In genomic region chr1:28194326-28195035, GRCh38 we compare ENCODE assay signal across 21 cellular contexts. TPM values are rescaled to one million over a fixed set of nuclear protein-coding genes. Genes with fewer than 3 reads are reported as not detected.
DNase-seq lines count a peak whose midpoint lies in the region; ATAC-seq, FAIRE-seq and TF ChIP-seq lines count a peak whose summit lies in the region.
"Had no signal": no experiment of that assay in that cellular context is flagged by ENCODE, and none has a peak within 500 bp of the region (broad histone marks: within the 10 kb centered on the region; RNA-seq: fewer than 3 reads in every experiment).

No MANE protein-coding gene starts in this region.

- POLR2A ChIA-PET in activated naive CD8-positive, alpha-beta T cell treated with anti-CD3 and anti-CD28 coated beads, Interleukin-2, amount 10 ng/mL, durations not matched to agents 7 days and 5 days (lab: Charles Lee) = interaction anchor here (0.8 to 1.1 kb wide), 2 partner anchors 103 to 106 kb away, joined by 3 read pairs; partner anchors contain the start of gene EYA3

- no peak for TF ChIP-seq CTCF in foreskin fibroblast (IDR thresholded peaks at IDR 0.05; ENCODE audit: low read depth, low read length)

- H2AK5ac ChIP-seq in mesenchymal stem cell (ENCODE audit: low read length, severe bottlenecking) = no peak overlapping the region

- no peak for TF ChIP-seq POLR2A in GM12891 (IDR thresholded peaks at IDR 0.05; ENCODE audit: low read depth, low read length)

- no peak overlapping the region for H3K4ac ChIP-seq in mesenchymal stem cell (ENCODE audit: low read depth in 1 of 2, low read length in 2 of 2)

- WGBS in mesenchymal stem cell = 95% methylated on average over 8 of the region's 8 CpGs

- no peak overlapping the region for H3K4me2 ChIP-seq in mesenchymal stem cell (ENCODE audit: low read length, poor library complexity, severe bottlenecking)

- H3K18ac ChIP-seq in mesenchymal stem cell (ENCODE audit: low read depth in 1 of 2, low read length in 2 of 2) = no peak overlapping the region

- peaks cover 17% of the 10 kb centered on the region for H3K4me1 ChIP-seq in mesenchymal stem cell (ENCODE audit: control insufficient read depth, insufficient read depth, low read depth, low read length)

- DNase-seq in activated naive CD8-positive, alpha-beta T cell treated with anti-CD3 and anti-CD28 coated beads, Interleukin-2, amount 10 ng/mL, durations not matched to agents 7 days and 5 days = peak; percentile 21
- DNase-seq in activated naive CD8-positive, alpha-beta T cell treated with anti-CD3 and anti-CD28 coated beads for 36 hours = no peak
- DNase-seq in effector memory CD8-positive, alpha-beta T cell = no peak
- DNase-seq in mesenchymal stem cell (no peak), medulla oblongata (ENCODE audit: extremely low spot score) (no peak), GM12891 (ENCODE audit: insufficient read length, low spot score) (no peak), foreskin fibroblast (no peak)
- DNase-seq: ACHN; CD4-positive, alpha-beta memory T cell; DMS79 treated with DMSO at 0.1 percent for 48 hours; HCEC 1CT; IMR-90; Kasumi-1; NCI-H1436; NCI-H2029 treated with DMSO at 0.1 percent for 48 hours; NCI-H524; Peyer's patch; SIG-M5 had no signal

- no peak for ATAC-seq in activated naive CD8-positive, alpha-beta T cell treated with anti-CD3 and anti-CD28 coated beads, Interleukin-2, amount 10 ng/mL, durations not matched to agents 7 days and 5 days (ENCODE audit: low read depth)
- peak; percentile 1 for ATAC-seq in effector memory CD8-positive, alpha-beta T cell (replicated peaks)

- no peaks in the 10 kb centered on the region for H3K27me3 Mint-ChIP-seq in activated naive CD8-positive, alpha-beta T cell treated with anti-CD3 and anti-CD28 coated beads, Interleukin-2, amount 10 ng/mL, durations not matched to agents 7 days and 5 days
- H3K27me3 Mint-ChIP-seq in activated naive CD8-positive, alpha-beta T cell treated with anti-CD3 and anti-CD28 coated beads for 36 hours = peaks cover 4% of the 10 kb centered on the region
- no peaks in the 10 kb centered on the region for H3K27me3 Mint-ChIP-seq in effector memory CD8-positive, alpha-beta T cell
- H3K27me3 Mint-ChIP-seq: CD4-positive, alpha-beta memory T cell had no signal

- no peak overlapping the region for H3K27ac ChIP-seq in mesenchymal stem cell (ENCODE audit: low read length, poor library complexity, severe bottlenecking)
- H3K27ac ChIP-seq: Peyer's patch had no signal

- no peak overlapping the region for H2BK12ac ChIP-seq in mesenchymal stem cell (ENCODE audit: low read length in 2 of 2)

- H3K9ac ChIP-seq in mesenchymal stem cell (ENCODE audit: low read length) = no peak overlapping the region

- H3K9me3 ChIP-seq in mesenchymal stem cell (ENCODE audit: control insufficient read depth, low read length) = no peaks in the 10 kb centered on the region
- H3K9me3 ChIP-seq: Peyer's patch had no signal

- no peak overlapping the region for H2BK120ac ChIP-seq in mesenchymal stem cell (ENCODE audit: low read depth, low read length)

- H3K14ac ChIP-seq in mesenchymal stem cell (ENCODE audit: low read length in 2 of 2) = no peak overlapping the region

- H3K23ac ChIP-seq in mesenchymal stem cell (ENCODE audit: low read length in 2 of 2) = no peak overlapping the region

- FAIRE-seq in GM12891 (lab: Jason Lieb, UNC) = no peak
- FAIRE-seq: G401.6, GM12892, GM19239 had no signal

- H3K9me3 Mint-ChIP-seq in activated naive CD8-positive, alpha-beta T cell treated with anti-CD3 and anti-CD28 coated beads, Interleukin-2, amount 10 ng/mL, durations not matched to agents 7 days and 5 days = peaks cover 3% of the 10 kb centered on the region
- H3K9me3 Mint-ChIP-seq in activated naive CD8-positive, alpha-beta T cell treated with anti-CD3 and anti-CD28 coated beads for 36 hours = peaks cover 9% of the 10 kb centered on the region
- peaks cover 5% of the 10 kb centered on the region in 2 donors for H3K9me3 Mint-ChIP-seq in effector memory CD8-positive, alpha-beta T cell

- H2BK15ac ChIP-seq in mesenchymal stem cell (ENCODE audit: low read depth, poor library complexity, severe bottlenecking) = no peak overlapping the region

- H3K4me3 ChIP-seq in mesenchymal stem cell (ENCODE audit: insufficient read depth in 1 of 2, low read depth in 1 of 2, low read length in 2 of 2) (no peak overlapping the region), foreskin fibroblast (ENCODE audit: low read depth in 1 of 2, low read length in 2 of 2) (no peak overlapping the region)
- H3K4me3 ChIP-seq: Peyer's patch had no signal

- H2AFZ ChIP-seq in mesenchymal stem cell (ENCODE audit: low read depth, low read length) = no peak overlapping the region

- no peaks in the 10 kb centered on the region for H3K79me1 ChIP-seq in mesenchymal stem cell (replicated peaks; ENCODE audit: low read length, poor library complexity, severe bottlenecking)

- H2BK5ac ChIP-seq in mesenchymal stem cell (ENCODE audit: low read depth, low read length, poor library complexity, severe bottlenecking) = no peak overlapping the region

- H3K4me3 Mint-ChIP-seq in activated naive CD8-positive, alpha-beta T cell treated with anti-CD3 and anti-CD28 coated beads, Interleukin-2, amount 10 ng/mL, durations not matched to agents 7 days and 5 days = no peak overlapping the region
- H3K4me3 Mint-ChIP-seq in activated naive CD8-positive, alpha-beta T cell treated with anti-CD3 and anti-CD28 coated beads for 36 hours = no peak overlapping the region
- H3K4me3 Mint-ChIP-seq in effector memory CD8-positive, alpha-beta T cell = peak overlapping the region in 1 of 2 donors; percentile 33
- H3K4me3 Mint-ChIP-seq: CD4-positive, alpha-beta memory T cell had no signal

- H3K36me3 Mint-ChIP-seq in activated naive CD8-positive, alpha-beta T cell treated with anti-CD3 and anti-CD28 coated beads, Interleukin-2, amount 10 ng/mL, durations not matched to agents 7 days and 5 days = peaks cover 32% of the 10 kb centered on the region
- peaks cover 36% of the 10 kb centered on the region for H3K36me3 Mint-ChIP-seq in activated naive CD8-positive, alpha-beta T cell treated with anti-CD3 and anti-CD28 coated beads for 36 hours
- peaks cover 15% of the 10 kb centered on the region for H3K36me3 Mint-ChIP-seq in effector memory CD8-positive, alpha-beta T cell (ENCODE audit: insufficient read depth)

- H4K8ac ChIP-seq in mesenchymal stem cell (ENCODE audit: low read length) = no peak overlapping the region

- H3K4me1 Mint-ChIP-seq in activated naive CD8-positive, alpha-beta T cell treated with anti-CD3 and anti-CD28 coated beads, Interleukin-2, amount 10 ng/mL, durations not matched to agents 7 days and 5 days = peaks cover 34% of the 10 kb centered on the region
- peaks cover 24% of the 10 kb centered on the region for H3K4me1 Mint-ChIP-seq in activated naive CD8-positive, alpha-beta T cell treated with anti-CD3 and anti-CD28 coated beads for 36 hours
- H3K4me1 Mint-ChIP-seq in effector memory CD8-positive, alpha-beta T cell (ENCODE audit: low read depth in 2 of 2) = peaks cover 20 to 35% of the 10 kb centered on the region in 2 donors

- H4K91ac ChIP-seq in mesenchymal stem cell (ENCODE audit: low read length) = peak overlapping the region; percentile 41

- no peaks in the 10 kb centered on the region for H3K27me3 ChIP-seq in mesenchymal stem cell (ENCODE audit: control insufficient read depth in 1 of 2, insufficient read depth in 1 of 2, low read length in 2 of 2)
- H3K27me3 ChIP-seq: Peyer's patch had no signal

- H3K27ac Mint-ChIP-seq in activated naive CD8-positive, alpha-beta T cell treated with anti-CD3 and anti-CD28 coated beads, Interleukin-2, amount 10 ng/mL, durations not matched to agents 7 days and 5 days = no peak overlapping the region
- no peak overlapping the region for H3K27ac Mint-ChIP-seq in activated naive CD8-positive, alpha-beta T cell treated with anti-CD3 and anti-CD28 coated beads for 36 hours
- peak overlapping the region; percentile 25 to 36 for H3K27ac Mint-ChIP-seq in effector memory CD8-positive, alpha-beta T cell
- H3K27ac Mint-ChIP-seq: CD4-positive, alpha-beta memory T cell had no signal

- peaks cover 15 to 17% of the 10 kb centered on the region in 2 experiments for H3K36me3 ChIP-seq in mesenchymal stem cell (ENCODE audit: control insufficient read depth in 1 of 2, insufficient read depth in 2 of 2, low read depth in 1 of 2, low read length in 2 of 2)

TF ChIP-seq in GM12891, 5 proteins besides CTCF, POLR2A, EP300 and RAD21:
- TF ChIP-seq TAF1 (IDR thresholded peaks at IDR 0.05; ENCODE audit: low read depth, low read length) = no peak
- no peak for TF ChIP-seq SPI1 (IDR thresholded peaks at IDR 0.05; ENCODE audit: low read depth, low read length)
- no peak for TF ChIP-seq POLR2AphosphoS5 (IDR thresholded peaks at IDR 0.05; ENCODE audit: low read depth, low read length)

RNA-seq across cellular contexts. Expression of gene PTAFR, which starts 18.0 kb away (rescaled TPM):
- total RNA-seq in activated naive CD8-positive, alpha-beta T cell treated with anti-CD3 and anti-CD28 coated beads, Interleukin-2, amount 10 ng/mL, durations not matched to agents 7 days and 5 days = 1 to 10 TPM in 1 of 2 experiments, under 1 TPM in 1; 0.99 to 1.1 TPM
- under 1 TPM; 0.22 to 0.29 TPM for total RNA-seq in activated naive CD8-positive, alpha-beta T cell treated with anti-CD3 and anti-CD28 coated beads for 36 hours
- 0.07 TPM for polyA plus RNA-seq in mesenchymal stem cell (2013, experiment 1 of 2)
- 0.08 TPM for polyA plus RNA-seq in mesenchymal stem cell (2013, experiment 2 of 2)
- 10.2 TPM for polyA plus RNA-seq in GM12891 (2012; ENCODE audit: low read depth, missing spikeins)

RNA-seq across cellular contexts. Expression of gene DNAJC8, which starts 38.3 kb away (rescaled TPM):
- total RNA-seq in activated naive CD8-positive, alpha-beta T cell treated with anti-CD3 and anti-CD28 coated beads, Interleukin-2, amount 10 ng/mL, durations not matched to agents 7 days and 5 days = 100 to 1,000 TPM; 106 TPM
- 100 to 1,000 TPM; 109 to 121 TPM for total RNA-seq in activated naive CD8-positive, alpha-beta T cell treated with anti-CD3 and anti-CD28 coated beads for 36 hours
- 128 TPM for polyA plus RNA-seq in mesenchymal stem cell (2013, experiment 1 of 2)
- polyA plus RNA-seq in mesenchymal stem cell (2013, experiment 2 of 2) = 125 TPM
- 97.9 TPM for polyA plus RNA-seq in GM12891 (2012; ENCODE audit: low read depth, missing spikeins)

RNA-seq across cellular contexts. Expression of gene ATP5IF1, which starts 41.4 kb away (rescaled TPM):
- 100 to 1,000 TPM; 209 to 222 TPM for total RNA-seq in activated naive CD8-positive, alpha-beta T cell treated with anti-CD3 and anti-CD28 coated beads, Interleukin-2, amount 10 ng/mL, durations not matched to agents 7 days and 5 days
- 100 to 1,000 TPM; 180 to 197 TPM for total RNA-seq in activated naive CD8-positive, alpha-beta T cell treated with anti-CD3 and anti-CD28 coated beads for 36 hours
- 410 TPM for polyA plus RNA-seq in mesenchymal stem cell (2013, experiment 1 of 2)
- 423 TPM for polyA plus RNA-seq in mesenchymal stem cell (2013, experiment 2 of 2)
- 727 TPM for polyA plus RNA-seq in GM12891 (2012; ENCODE audit: low read depth, missing spikeins)

Comparison
In these comparisons a context has a peak if more than half of its experiments do, and no peak if none do; other contexts are left out.
1. H3K27ac Mint-ChIP-seq: peak in effector memory CD8-positive, alpha-beta T cell (2 of 2); none in activated naive CD8-positive, alpha-beta T cell treated with anti-CD3 and anti-CD28 coated beads, Interleukin-2, amount 10 ng/mL, durations not matched to agents 7 days and 5 days (single experiment) and activated naive CD8-positive, alpha-beta T cell treated with anti-CD3 and anti-CD28 coated beads for 36 hours (single experiment).